In the genomic region with DNA sequence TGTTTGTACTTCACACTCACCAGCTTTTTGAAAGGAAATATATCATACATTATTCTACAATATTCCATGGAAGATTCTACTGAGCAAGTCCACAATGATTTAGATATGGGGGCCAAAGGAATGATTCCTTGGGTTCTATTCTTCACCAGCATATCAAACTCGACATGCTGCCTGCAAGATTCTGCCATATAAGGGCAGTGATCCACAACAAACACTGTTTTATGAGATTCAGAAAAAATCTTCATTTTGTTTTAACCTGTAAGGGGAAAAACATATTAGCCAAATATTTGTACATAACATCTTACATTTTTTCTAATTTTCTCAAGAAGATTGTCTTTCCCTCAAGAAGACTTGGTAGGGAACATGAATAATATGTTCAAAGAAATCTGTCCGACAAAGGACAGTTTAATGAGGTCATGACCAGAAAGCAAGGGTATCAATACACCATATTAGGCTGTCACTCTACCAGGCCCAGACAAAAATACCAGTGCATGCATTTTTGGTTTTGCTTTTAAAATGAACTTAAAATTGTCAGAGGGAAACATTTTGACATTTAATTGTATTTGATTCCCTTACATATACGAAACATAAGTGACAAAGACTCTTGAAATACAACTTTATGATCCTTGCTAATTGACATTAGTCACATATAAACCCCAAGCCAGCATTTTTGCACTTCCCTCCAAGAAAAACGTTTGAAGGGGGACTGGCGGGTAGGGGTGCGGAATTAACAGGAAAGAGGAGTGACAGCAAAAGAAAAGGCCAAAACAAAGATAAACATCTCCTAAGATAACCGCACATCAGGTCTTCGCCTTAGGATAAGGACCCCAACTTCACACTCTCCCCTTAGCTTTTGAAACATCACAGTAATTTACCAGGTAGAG, we compare ENCODE assay signal across 8 cellular contexts. TPM values are rescaled to one million over a fixed set of nuclear protein-coding genes. Genes with fewer than 3 reads are reported as not detected.
DNase-seq lines count a peak whose midpoint lies in the region; ATAC-seq, FAIRE-seq and TF ChIP-seq lines count a peak whose summit lies in the region.

No MANE protein-coding gene starts in this region.

- H3K36me3 Mint-ChIP-seq in CD4-positive, alpha-beta T cell (ENCODE audit: low read depth): peaks cover 55% of the 10 kb centered on the region

- 0% methylated on average over 8 of the region's 8 CpGs for WGBS in K562 (ENCODE audit: insufficient coverage, low coverage, missing lambda C conversion rate)
- 60 to 80% methylated on average over 1 of the region's 8 CpGs for WGBS in mesodermal cell (ENCODE audit: insufficient coverage in 2 of 2), 2 experiments

- H3K9me1 ChIP-seq in K562 (ENCODE audit: control insufficient read depth, insufficient read depth, low read length): no peaks in the 10 kb centered on the region

- no peak for TF ChIP-seq CTCF in CD4-positive, alpha-beta T cell (IDR thresholded peaks at IDR 0.05)
- TF ChIP-seq CTCF in K562 (IDR thresholded peaks at IDR 0.05 in 2 of 3, conservative IDR thresholded peaks at IDR 0.05 in 1 of 3; ENCODE audit: insufficient read depth in 2 of 3, low read depth in 1 of 3, low read length in 3 of 3): no peak
- no peak for TF ChIP-seq CTCF in GM13976 (IDR thresholded peaks at IDR 0.05; ENCODE audit: borderline replicate concordance, control extremely low read depth, extremely low read depth, insufficient read depth, missing control alignments)

- peaks cover 80% of the 10 kb centered on the region for H3K4me1 Mint-ChIP-seq in CD4-positive, alpha-beta T cell (ENCODE audit: low read depth)

- in situ Hi-C loops in K562 (cut with MboI): loop anchor here (5.0 kb wide), 1 partner anchor 76 kb away; a partner anchor contains a TSS
- in situ Hi-C loops in GM13976 (cut with MboI; ENCODE audit: low sequenced_read_pairs, unreplicated experiment): no loop called here

- no peaks in the 10 kb centered on the region for H3K27me3 ChIP-seq in CD4-positive, alpha-beta T cell (ENCODE audit: control insufficient read depth, insufficient read depth, low read length)
- no peaks in the 10 kb centered on the region for H3K27me3 ChIP-seq in K562 (ENCODE audit: control insufficient read depth in 2 of 2, insufficient read depth in 2 of 2, low read length in 2 of 2)

- peaks cover 35% of the 10 kb centered on the region for H3K36me3 ChIP-seq in K562 (ENCODE audit: control insufficient read depth, insufficient read depth, low read length)
- H3K36me3 ChIP-seq in mesodermal cell (ENCODE audit: control insufficient read depth, insufficient read depth, low read length): peaks cover 12% of the 10 kb centered on the region

- no peak for TF ChIP-seq POLR2A in K562 (conservative IDR thresholded peaks at IDR 0.05)

- BruUV-seq in K562 (replicated peaks; lab: Mats Ljungman, UMichigan): no TSS peak

- peak overlapping the region; percentile 94 for H3K27ac ChIP-seq in CD4-positive, alpha-beta T cell (ENCODE audit: low read depth, low read length)
- H3K27ac ChIP-seq in K562 (ENCODE audit: extremely low read depth, low read depth, low read length) (peak overlapping the region; percentile 95), mesodermal cell (ENCODE audit: low read depth, low read length, severe bottlenecking) (no peak overlapping the region)

- peaks cover 94% of the 10 kb centered on the region for H3K79me2 ChIP-seq in K562 (ENCODE audit: control insufficient read depth, insufficient read depth, low read length)

- DNase-seq in CD4-positive, alpha-beta T cell: no peak
- DNase-seq in KG1 (lab: John Stamatoyannopoulos, UW) (peak; percentile 49), K562 (ENCODE audit: extremely low read depth in 1 of 4, low spot score in 3 of 4) (peak in 2 of 4 experiments; percentile 14 to 31), NCI-H2171 treated with DMSO at 0.1 percent for 48 hours (lab: John Stamatoyannopoulos, UW) (no peak), GM13976 (ENCODE audit: low spot score) (no peak)

- CTCF ChIA-PET in CD4-positive, alpha-beta T cell (lab: Charles Lee): interaction anchor here (1.0 to 1.6 kb wide), 3 partner anchors 77 to 104 kb away, joined by 4 to 6 read pairs (median 6); a partner anchor contains a TSS
- CTCF ChIA-PET in K562 (lab: Yijun Ruan, JAX; ENCODE audit: low intra/inter-chr PET ratio): no interaction called here

- H3K9me3 Mint-ChIP-seq in CD4-positive, alpha-beta T cell: no peaks in the 10 kb centered on the region

- 0 out of 2 replicates have a peak, but pooled peaks cover 5% of the 10 kb centered on the region for H4K20me1 ChIP-seq in K562 (replicated peaks; ENCODE audit: control insufficient read depth, insufficient read depth, low read length)

- H3K4me3 ChIP-seq in K562 (peak overlapping the region; percentile 84), mesodermal cell (ENCODE audit: extremely low read depth, insufficient read depth, low read length, poor library complexity, severe bottlenecking) (peak overlapping the region; percentile 87)

- H3K9me3 ChIP-seq in CD4-positive, alpha-beta T cell (ENCODE audit: control insufficient read depth, low read length): no peaks in the 10 kb centered on the region
- H3K9me3 ChIP-seq in K562 (replicated peaks; ENCODE audit: control insufficient read depth, insufficient read depth, low read depth, low read length) (no peaks in the 10 kb centered on the region), mesodermal cell (ENCODE audit: control insufficient read depth, low read length) (no peaks in the 10 kb centered on the region)

- POLR2A ChIA-PET in CD4-positive, alpha-beta T cell (lab: Charles Lee): interaction anchor here (0.6 to 1.5 kb wide), 6 partner anchors 11 to 104 kb away, joined by 3 to 10 read pairs (median 4); a partner anchor contains a TSS
- POLR2A ChIA-PET in K562 (lab: Yijun Ruan, JAX): interaction anchor here (0.9 to 1.2 kb wide), 2 partner anchors 10 to 32 kb away, joined by 3 read pairs; no protein-coding TSS in a partner anchor

- no peaks in the 10 kb centered on the region for H3K27me3 Mint-ChIP-seq in CD4-positive, alpha-beta T cell

- H3K27ac Mint-ChIP-seq in CD4-positive, alpha-beta T cell: peak overlapping the region; percentile 86

- H3K4me1 ChIP-seq in K562 (replicated peaks in 1 of 2; ENCODE audit: control insufficient read depth in 2 of 2, insufficient read depth in 2 of 2, low read length in 2 of 2): peaks cover 0 to 20% of the 10 kb centered on the region in 2 experiments; a peak in 3 of 5 replicates
- H3K4me1 ChIP-seq in mesodermal cell (ENCODE audit: control insufficient read depth, insufficient read depth, low read length, poor library complexity, severe bottlenecking): peaks cover 9% of the 10 kb centered on the region

- H3K4me2 ChIP-seq in K562 (ENCODE audit: insufficient read depth, low read length): peak overlapping the region; percentile 98

- peak overlapping the region; percentile 88 for H2AFZ ChIP-seq in K562 (ENCODE audit: low read depth, low read length)

- no peak for TF ChIP-seq EP300 in K562 (IDR thresholded peaks at IDR 0.05; ENCODE audit: low read length)

- no peak for ATAC-seq in CD4-positive, alpha-beta T cell (ENCODE audit: poor library complexity)
- ATAC-seq in K562 (no peak), HG03139 (IDR thresholded peaks at IDR 0.05; ENCODE audit: unreplicated experiment) (no peak), HG02623 (IDR thresholded peaks at IDR 0.05; ENCODE audit: unreplicated experiment) (no peak)

- peak overlapping the region; percentile 90 for H3K4me3 Mint-ChIP-seq in CD4-positive, alpha-beta T cell

- TF ChIP-seq RAD21 in K562 (CRISPR knock-in tag; conservative IDR thresholded peaks at IDR 0.05 in 1 of 2, IDR thresholded peaks at IDR 0.05 in 1 of 2): no peak

- intact Hi-C loops in CD4-positive, alpha-beta T cell (cut with DNase I, micrococcal nuclease): loop anchor here (1.0 to 5.0 kb wide), 4 partner anchors 36 to 370 kb away; a partner anchor contains a TSS
- intact Hi-C loops in K562 (cut with micrococcal nuclease): loop anchor here (2.0 kb wide), 1 partner anchor 78 kb away; a partner anchor contains a TSS

- peak; percentile 26 for FAIRE-seq in K562 (lab: Jason Lieb, UNC)

- peak overlapping the region in 1 of 2 experiments; percentile 94; a peak in 3 of 4 replicates for H3K9ac ChIP-seq in K562 (ENCODE audit: insufficient read depth in 1 of 2, low read depth in 2 of 2, low read length in 2 of 2)

RNA-seq across cellular contexts. Expression of a gene that starts 1.0 kb away (rescaled TPM):
- 10 to 100 TPM in 1 of 2 experiments, 1 to 10 TPM in 1; 8.5 to 12.1 TPM for total RNA-seq in CD4-positive, alpha-beta T cell
- total RNA-seq in K562 (2011; cell fraction: chromatin; rRNA removed; ENCODE audit: low replicate concordance): 48.8 and 105 TPM in 2 replicates
- total RNA-seq in K562 (2011; cell fraction: nucleolus; rRNA removed): 21.8 and 25.4 TPM in 2 replicates
- 33.9 and 39.9 TPM in 2 replicates for total RNA-seq in K562 (2011; cell fraction: nucleoplasm; rRNA removed)
- total RNA-seq in K562 (2014; rRNA removed): 55.1 and 56.8 TPM in 2 replicates
- 89.7 and 102 TPM in 2 replicates for total RNA-seq in K562 (2014; rRNA removed; fragmentation: Illumina TruSeq; extraction: Trizol)
- total RNA-seq in K562 (2015; rRNA removed; fragmentation: Illumina TruSeq; extraction: Trizol): 82.2 and 89.1 TPM in 2 replicates
- total RNA-seq in K562 (2021): 48.3 and 57.9 TPM in 2 replicates
- polyA plus RNA-seq in K562 (2011; rRNA removed): 50.8 and 79.0 TPM in 2 replicates
- polyA plus RNA-seq in K562 (2011; cell fraction: cytosol; rRNA removed): 12.4 and 26.6 TPM in 2 replicates
- polyA plus RNA-seq in K562 (2011; cell fraction: nucleus; rRNA removed): 15.6 and 21.3 TPM in 2 replicates
- 36.2 and 64.1 TPM in 2 replicates for polyA plus RNA-seq in K562 (2012)
- 54.8 and 78.1 TPM in 2 replicates for polyA plus RNA-seq in K562 (2014; fragmentation: Illumina TruSeq; extraction: Trizol)
- 10 to 100 TPM; 50.3 to 91.8 TPM for polyA plus RNA-seq in K562 (2014; fragmentation: Nextera tagmentation; extraction: Ambion mirVana)
- polyA plus RNA-seq in K562 (2014; rRNA removed): 50.6 TPM in 2 replicates
- polyA minus RNA-seq in K562 (2011; rRNA and poly(A)+ RNA removed): 130 and 148 TPM in 2 replicates
- 75.4 and 103 TPM in 2 replicates for polyA minus RNA-seq in K562 (2011; cell fraction: cytosol; rRNA and poly(A)+ RNA removed)
- 26.3 and 44.5 TPM in 2 replicates for polyA minus RNA-seq in K562 (2011; cell fraction: nucleus; rRNA and poly(A)+ RNA removed)
- polyA plus RNA-seq in mesodermal cell (2013, experiment 1 of 2): 25.3 TPM
- 34.5 TPM for polyA plus RNA-seq in mesodermal cell (2013, experiment 2 of 2)

RNA-seq across cellular contexts. Expression of a gene that starts 1.5 kb away (rescaled TPM):
- total RNA-seq in CD4-positive, alpha-beta T cell: 10 to 100 TPM; 44.8 to 46.8 TPM
- total RNA-seq in K562 (2011; cell fraction: chromatin; rRNA removed; ENCODE audit: low replicate concordance): 23.1 and 99.0 TPM in 2 replicates
- total RNA-seq in K562 (2011; cell fraction: nucleolus; rRNA removed): 14.8 and 20.3 TPM in 2 replicates
- total RNA-seq in K562 (2011; cell fraction: nucleoplasm; rRNA removed): 32.0 and 41.6 TPM in 2 replicates
- total RNA-seq in K562 (2014; rRNA removed) (36.3 and 38.6 TPM in 2 replicates), K562 (2014; rRNA removed; fragmentation: Illumina TruSeq; extraction: Trizol) (42.5 and 49.4 TPM in 2 replicates), K562 (2015; rRNA removed; fragmentation: Illumina TruSeq; extraction: Trizol) (44.9 and 48.2 TPM in 2 replicates), K562 (2021) (31.8 and 32.6 TPM in 2 replicates)
- polyA plus RNA-seq in K562 (2011; rRNA removed) (34.0 and 49.0 TPM in 2 replicates), K562 (2014; fragmentation: Illumina TruSeq; extraction: Trizol) (37.1 TPM in 2 replicates), K562 (2014; fragmentation: Nextera tagmentation; extraction: Ambion mirVana) (10 to 100 TPM; 31.6 to 33.0 TPM), K562 (2014; rRNA removed) (33.2 and 41.1 TPM in 2 replicates)
- 11.7 and 14.9 TPM in 2 replicates for polyA plus RNA-seq in K562 (2011; cell fraction: cytosol; rRNA removed)
- polyA plus RNA-seq in K562 (2011; cell fraction: nucleus; rRNA removed): 21.1 and 22.6 TPM in 2 replicates
- 30.5 and 39.9 TPM in 2 replicates for polyA plus RNA-seq in K562 (2012)
- 70.0 and 81.4 TPM in 2 replicates for polyA minus RNA-seq in K562 (2011; rRNA and poly(A)+ RNA removed)
- polyA minus RNA-seq in K562 (2011; cell fraction: cytosol; rRNA and poly(A)+ RNA removed): 20.9 and 24.7 TPM in 2 replicates
- 30.6 and 43.4 TPM in 2 replicates for polyA minus RNA-seq in K562 (2011; cell fraction: nucleus; rRNA and poly(A)+ RNA removed)
- polyA plus RNA-seq in mesodermal cell (2013, experiment 1 of 2): 38.2 TPM
- polyA plus RNA-seq in mesodermal cell (2013, experiment 2 of 2): 38.6 TPM
